8 cellular contexts compared by ENCODE assay signal in the genomic region with DNA sequence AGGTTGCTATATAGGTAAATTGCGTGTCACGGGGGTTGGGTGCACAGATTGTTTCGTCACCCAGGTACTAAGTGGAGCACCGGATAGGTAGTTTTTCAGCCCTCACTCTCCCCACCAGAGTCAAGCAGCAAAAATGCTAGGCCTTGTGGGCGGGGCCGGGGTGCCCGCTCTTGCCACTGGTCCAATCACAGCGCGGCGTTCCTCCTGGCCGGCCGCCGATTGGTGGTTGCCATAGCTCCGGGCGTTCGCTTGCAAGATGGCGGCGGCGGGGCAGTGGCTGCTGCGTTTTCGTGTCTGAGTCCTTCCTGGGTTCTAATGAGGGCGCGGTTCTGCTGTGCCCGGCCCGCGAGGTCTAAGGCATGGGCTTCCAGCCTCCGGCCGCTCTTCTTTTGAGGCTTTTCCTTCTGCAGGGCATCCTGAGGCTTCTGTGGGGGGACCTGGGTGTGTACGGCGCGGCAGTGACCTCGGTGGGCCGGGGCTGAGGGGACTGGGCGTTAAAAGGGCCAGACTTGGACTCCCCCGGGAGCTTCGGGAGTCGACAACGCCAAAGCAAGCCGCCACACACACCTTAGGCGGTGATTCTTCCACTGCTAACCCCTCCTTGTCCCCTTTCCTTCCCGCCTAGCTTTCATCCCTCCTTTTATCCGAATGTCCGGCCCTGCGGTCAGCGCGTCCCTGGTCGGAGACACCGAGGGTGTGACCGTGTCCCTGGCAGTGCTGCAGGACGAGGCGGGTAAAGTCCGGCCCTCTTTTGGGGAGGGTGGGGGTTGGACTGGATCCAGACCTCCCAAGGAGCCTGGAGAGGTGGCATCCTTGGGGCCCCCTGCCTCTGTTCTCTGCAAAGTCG. TPM values are rescaled to one million over a fixed set of nuclear protein-coding genes. Genes with fewer than 3 reads are reported as not detected.
DNase-seq lines count a peak whose midpoint lies in the region; ATAC-seq and TF ChIP-seq lines count a peak whose summit lies in the region.

A gene (plus strand): TSS at position 232 of the 847 bp plus-strand sequence. CDS start 128 bp downstream, at position 360.

- no peak within 1 kb of the TSS for H3K27ac ChIP-seq in duodenal mucosa (ENCODE audit: low read depth, low read length)

- no peaks in the 10 kb centered on the region for H3K27me3 ChIP-seq in duodenal mucosa (ENCODE audit: control insufficient read depth in 1 of 2, insufficient read depth in 2 of 2, low read length in 2 of 2)

- 2% methylated on average over 34 to 49 of the region's 53 CpGs for WGBS in lower leg skin, 2 donors

- H3K4me3 ChIP-seq in duodenal mucosa (ENCODE audit: low read depth in 1 of 2, low read length in 2 of 2): peak within 1 kb of the TSS; percentile 95 to 96
- peak within 1 kb of the TSS; percentile 91 for H3K4me3 ChIP-seq in lower leg skin (ENCODE audit: low read depth, poor library complexity, severe bottlenecking)

- peak within 1 kb of the TSS; percentile 64 to 66 for H3K9ac ChIP-seq in duodenal mucosa (ENCODE audit: low read depth in 1 of 2, low read length in 2 of 2)

- peaks cover 0 to 4% of the 10 kb centered on the region in 2 donors for H3K36me3 ChIP-seq in duodenal mucosa (ENCODE audit: control insufficient read depth in 1 of 2, insufficient read depth in 2 of 2, low read length in 2 of 2)

- peak; percentile 93 for DNase-seq in CD1c-positive myeloid dendritic cell (ENCODE audit: extremely low spot score)
- peak; percentile 96 for DNase-seq in NCI-H774 (lab: John Stamatoyannopoulos, UW)
- DNase-seq in activated CD4-positive, alpha-beta T cell treated with anti-CD3 and anti-CD28 coated beads, Interleukin-2, amount 50 U/mL, for 4 hours: peak; percentile 93 to 94
- DNase-seq in lower leg skin (ENCODE audit: low spot score in 2 of 2): peak; percentile 94 to 99
- DNase-seq in stimulated activated CD4-positive, alpha-beta T cell treated with anti-CD3 and anti-CD28 coated beads, Interleukin-4, amount 100 ng/mL, for 24 hours: peak; percentile 95

- no peak for TF ChIP-seq CTCF in lower leg skin (IDR thresholded peaks at IDR 0.05)

- TF ChIP-seq POLR2A in lower leg skin (IDR thresholded peaks at IDR 0.05): no peak

- H3K4me1 ChIP-seq in duodenal mucosa (ENCODE audit: control insufficient read depth in 1 of 2, insufficient read depth in 2 of 2, low read length in 2 of 2): peaks cover 0 to 9% of the 10 kb centered on the region in 2 donors

- intact Hi-C loops in lower leg skin (cut with DNase I; ENCODE audit: low total_unique reads): no loop called here

- H3K9me3 ChIP-seq in duodenal mucosa (ENCODE audit: control insufficient read depth in 1 of 2, low read length in 2 of 2): no peaks in the 10 kb centered on the region

- ATAC-seq in GM19452 (IDR thresholded peaks at IDR 0.05; ENCODE audit: unreplicated experiment): peak; percentile 100
- peak; percentile 96 for ATAC-seq in HG03571 (IDR thresholded peaks at IDR 0.05; ENCODE audit: unreplicated experiment)

RNA-seq across cellular contexts. Expression of the gene that starts here (rescaled TPM):
- total RNA-seq in lower leg skin: 10 to 100 TPM in 3 of 4 donors, 1 to 10 TPM in 1; 9.2 to 14.6 (median 10.7) TPM
